In genomic region chr2:110115291-110116032, GRCh38 we compare ENCODE assay signal across 8 cellular contexts. TPM values are rescaled to one million over a fixed set of nuclear protein-coding genes. Genes with fewer than 3 reads are reported as not detected.
DNase-seq lines count a peak whose midpoint lies in the region; ATAC-seq and TF ChIP-seq lines count a peak whose summit lies in the region.

Gene MALL (minus strand): TSS chr2:110115822. CDS start chr2:110115792, 30 bp downstream.

- peak; percentile 31 for ATAC-seq in omental fat pad (ENCODE audit: low FRiP score)

- H3K4me3 ChIP-seq in fibroblast of pulmonary artery (replicated peaks; ENCODE audit: low read depth, low read length): peak within 1 kb of the TSS; percentile 43

- DNase-seq in COR-L47 (lab: John Stamatoyannopoulos, UW) (peak; percentile 27), NCI-H748 (lab: John Stamatoyannopoulos, UW; ENCODE audit: unreplicated experiment) (peak; percentile 75), fibroblast of pulmonary artery (ENCODE audit: low read depth) (no peak), omental fat pad (ENCODE audit: low spot score) (no peak), SK-N-DZ (ENCODE audit: low spot score) (no peak), GM19238 (ENCODE audit: insufficient read length, low spot score) (no peak)
- DNase-seq in stimulated activated CD4-positive, alpha-beta T cell treated with anti-CD3 and anti-CD28 coated beads, Interleukin-2, amount 100 ng/mL, for 24 hours: no peak
- DNase-seq in activated effector memory CD4-positive, alpha-beta T cell treated with anti-CD3 and anti-CD28 coated beads, Interleukin-2, amount 50 U/mL, for 16 hours: no peak

- TF ChIP-seq CTCF in fibroblast of pulmonary artery (IDR thresholded peaks at IDR 0.05; ENCODE audit: low read length, missing control alignments): no peak
- no peak for TF ChIP-seq CTCF in omental fat pad (IDR thresholded peaks at IDR 0.05)

RNA-seq across cellular contexts. Expression of gene MALL, which starts in this region (rescaled TPM):
- 10 to 100 TPM in 3 of 4 donors, 1 to 10 TPM in 1; 6.7 to 38.5 (median 17.1) TPM for total RNA-seq in omental fat pad
- polyA plus RNA-seq in SK-N-DZ (2014; cell fraction: cytosol; rRNA removed): not detected in 2 replicates
- 0.15 TPM in 1 of 2 replicates, not detected in the other for polyA plus RNA-seq in SK-N-DZ (2014; cell fraction: nucleus; rRNA removed)

Comparison
In these comparisons a context has a peak if more than half of its experiments do, and no peak if none do; other contexts are left out.
1. DNase-seq: peak in COR-L47 (single experiment) and NCI-H748 (single experiment); none in fibroblast of pulmonary artery (single experiment), omental fat pad (single experiment), SK-N-DZ (single experiment), GM19238 (single experiment), stimulated activated CD4-positive, alpha-beta T cell treated with anti-CD3 and anti-CD28 coated beads, Interleukin-2, amount 100 ng/mL, for 24 hours (0 of 2) and activated effector memory CD4-positive, alpha-beta T cell treated with anti-CD3 and anti-CD28 coated beads, Interleukin-2, amount 50 U/mL, for 16 hours (single experiment).